ENCODE assay signal across 1 cellular context in genomic region chr13:27131202-27131623, GRCh38.
TF ChIP-seq lines count a peak whose summit lies in the region.

No MANE protein-coding gene starts in this region.

TF ChIP-seq in HEK293, 187 proteins besides CTCF, POLR2A, EP300 and RAD21 (continued from another document):
- TF ChIP-seq INSM2 (tag by site-specific recombination; IDR thresholded peaks at IDR 0.05) (peak; percentile 83), ZNF843 (tag by site-specific recombination; IDR thresholded peaks at IDR 0.05) (no peak), ZNF501 (tag by site-specific recombination; IDR thresholded peaks at IDR 0.05) (no peak), ZNF18 (tag by site-specific recombination; IDR thresholded peaks at IDR 0.05) (peak; percentile 64), PRDM1 (tag by site-specific recombination; IDR thresholded peaks at IDR 0.05) (0 out of 2 replicates have a peak, but pooled peaks have one; percentile 10), ZNF645 (tag by site-specific recombination; IDR thresholded peaks at IDR 0.05) (no peak), ZNF133 (tag by site-specific recombination; IDR thresholded peaks at IDR 0.05) (no peak), ZNF324 (tag by site-specific recombination; IDR thresholded peaks at IDR 0.05) (no peak)
